In the genomic region with DNA sequence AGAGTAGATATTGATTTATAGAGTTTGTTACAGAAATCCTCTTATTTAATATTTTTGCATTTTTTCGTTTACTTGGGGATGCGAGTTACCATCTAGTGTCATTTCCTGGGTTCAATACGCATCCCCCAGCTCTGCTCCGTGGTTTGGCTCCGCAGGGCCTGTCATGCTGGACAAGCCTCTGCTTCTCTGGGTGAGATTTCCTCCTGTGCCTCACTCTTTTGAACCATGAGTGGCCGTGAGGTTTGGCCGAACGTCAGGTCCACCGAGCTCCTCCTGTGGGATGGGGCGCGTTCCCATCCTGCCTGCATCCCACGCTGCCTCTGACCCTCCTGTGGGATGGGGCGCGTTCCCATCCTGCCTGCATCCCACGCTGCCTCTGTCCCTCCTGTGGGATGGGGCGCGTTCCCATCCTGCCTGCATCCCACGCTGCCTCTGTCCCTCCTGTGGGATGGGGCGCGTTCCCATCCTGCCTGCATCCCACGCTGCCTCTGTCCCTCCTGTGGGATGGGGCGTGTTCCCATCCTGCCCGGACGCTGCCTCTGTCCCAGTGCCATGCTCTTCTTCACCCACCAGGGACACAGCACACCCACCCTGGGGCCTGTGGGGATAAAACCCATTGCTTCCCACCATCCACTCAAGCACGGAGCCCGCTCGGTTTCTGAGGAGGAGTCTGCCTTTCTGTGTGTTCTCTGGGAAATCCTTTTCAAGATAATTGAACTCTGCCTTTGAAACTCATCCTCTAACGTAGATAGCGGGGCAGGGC, we compare ENCODE assay signal across 19 cellular contexts.
A peak's percentile ranks its signal among the peaks of the same experiment; 100 is the strongest.
DNase-seq lines count a peak whose midpoint lies in the region; ATAC-seq and TF ChIP-seq lines count a peak whose summit lies in the region.
"Had no signal": no experiment of that assay in that cellular context is flagged by ENCODE, and none has a peak within 500 bp of the region (broad histone marks: within the 10 kb centered on the region; RNA-seq: fewer than 3 reads in every experiment).

No MANE protein-coding gene starts in this region.

- 88 to 100% methylated on average over 1 to 19 of the region's 29 CpGs for WGBS in endodermal cell (ENCODE audit: insufficient coverage in 1 of 2, insufficient read length in 1 of 2), 2 experiments

- DNase-seq in activated CD4-positive, CD25-positive, alpha-beta regulatory T cell treated with anti-CD3 and anti-CD28 coated beads, Interleukin-2, amount 50 U/mL, for 72 hours, result peak; percentile 6
- no peak for DNase-seq in activated CD4-positive, CD25-positive, alpha-beta regulatory T cell (lab: John Stamatoyannopoulos, UW)
- DNase-seq in endodermal cell, result peak; percentile 12
- DNase-seq in mucosa of gallbladder (ENCODE audit: low spot score), result peak; percentile 3
- DNase-seq in type B pancreatic cell (ENCODE audit: extremely low spot score, unreplicated experiment), result peak; percentile 55
- no peak for DNase-seq in stimulated activated naive CD4-positive, alpha-beta T cell (lab: John Stamatoyannopoulos, UW)
- no peak for DNase-seq in substantia nigra (lab: John Stamatoyannopoulos, UW)
- DNase-seq: DMS79 treated with DMSO at 0.1 percent for 48 hours, H7, KG1, NCI-H187, NCI-H2107, NCI-H510A, NCI-H774, RPMI8226, SIG-M5 had no signal

- H3K4me3 ChIP-seq in endodermal cell (ENCODE audit: low read length), result no peak overlapping the region

- no peak for ATAC-seq in GM19397 (IDR thresholded peaks at IDR 0.05; ENCODE audit: unreplicated experiment)

- TF ChIP-seq CTCF in endodermal cell (conservative IDR thresholded peaks at IDR 0.05) (no peak), type B pancreatic cell (conservative IDR thresholded peaks at IDR 0.05) (no peak)

- H3K4me1 ChIP-seq in endodermal cell (ENCODE audit: control insufficient read depth, insufficient read depth, low read length), result no peaks in the 10 kb centered on the region

- no peaks in the 10 kb centered on the region for H3K27me3 ChIP-seq in endodermal cell (ENCODE audit: control insufficient read depth, insufficient read depth, low read length, poor library complexity, severe bottlenecking)

- no peaks in the 10 kb centered on the region for H3K9me3 ChIP-seq in endodermal cell (ENCODE audit: control insufficient read depth, low read length)

- H3K9ac ChIP-seq in endodermal cell (ENCODE audit: extremely low read depth, low read length, poor library complexity, severe bottlenecking), result no peak overlapping the region

- H3K27ac Mint-ChIP-seq in endodermal cell (no peak overlapping the region), type B pancreatic cell (no peak overlapping the region)
- H3K27ac Mint-ChIP-seq: CD14-positive monocyte had no signal

- H3K27me3 Mint-ChIP-seq in endodermal cell (ENCODE audit: insufficient read depth) (no peaks in the 10 kb centered on the region), type B pancreatic cell (peaks cover 53% of the 10 kb centered on the region)

- H3K4me1 Mint-ChIP-seq in endodermal cell (no peaks in the 10 kb centered on the region), type B pancreatic cell (ENCODE audit: unreplicated experiment) (no peaks in the 10 kb centered on the region)
- H3K4me1 Mint-ChIP-seq: CD14-positive monocyte had no signal

- no peaks in the 10 kb centered on the region for H3K9me3 Mint-ChIP-seq in endodermal cell
- no peaks in the 10 kb centered on the region for H3K9me3 Mint-ChIP-seq in type B pancreatic cell
- H3K9me3 Mint-ChIP-seq: CD14-positive monocyte had no signal

- H3K4me3 Mint-ChIP-seq in endodermal cell (no peak overlapping the region), type B pancreatic cell (no peak overlapping the region)
- H3K4me3 Mint-ChIP-seq: CD14-positive monocyte had no signal

- no peaks in the 10 kb centered on the region for H3K36me3 ChIP-seq in endodermal cell (ENCODE audit: control insufficient read depth, insufficient read depth, low read length)

- H3K36me3 Mint-ChIP-seq in endodermal cell (ENCODE audit: low read depth) (no peaks in the 10 kb centered on the region), type B pancreatic cell (no peaks in the 10 kb centered on the region)
- H3K36me3 Mint-ChIP-seq: CD14-positive monocyte had no signal

- H3K27ac ChIP-seq in endodermal cell (ENCODE audit: low read depth, low read length), result no peak overlapping the region
- no peak overlapping the region for H3K27ac ChIP-seq in substantia nigra (ENCODE audit: low read depth, low read length, poor library complexity, severe bottlenecking)
- H3K27ac ChIP-seq: 22Rv1 had no signal

Comparison
In these comparisons a context has a peak if more than half of its experiments do, and no peak if none do; other contexts are left out.
1. DNase-seq: peak in activated CD4-positive, CD25-positive, alpha-beta regulatory T cell treated with anti-CD3 and anti-CD28 coated beads, Interleukin-2, amount 50 U/mL, for 72 hours (single experiment), endodermal cell (single experiment), mucosa of gallbladder (single experiment) and type B pancreatic cell (single experiment); none in activated CD4-positive, CD25-positive, alpha-beta regulatory T cell (0 of 4), stimulated activated naive CD4-positive, alpha-beta T cell (0 of 6) and substantia nigra (0 of 49).